17 cellular contexts compared by ENCODE assay signal in the genomic region with DNA sequence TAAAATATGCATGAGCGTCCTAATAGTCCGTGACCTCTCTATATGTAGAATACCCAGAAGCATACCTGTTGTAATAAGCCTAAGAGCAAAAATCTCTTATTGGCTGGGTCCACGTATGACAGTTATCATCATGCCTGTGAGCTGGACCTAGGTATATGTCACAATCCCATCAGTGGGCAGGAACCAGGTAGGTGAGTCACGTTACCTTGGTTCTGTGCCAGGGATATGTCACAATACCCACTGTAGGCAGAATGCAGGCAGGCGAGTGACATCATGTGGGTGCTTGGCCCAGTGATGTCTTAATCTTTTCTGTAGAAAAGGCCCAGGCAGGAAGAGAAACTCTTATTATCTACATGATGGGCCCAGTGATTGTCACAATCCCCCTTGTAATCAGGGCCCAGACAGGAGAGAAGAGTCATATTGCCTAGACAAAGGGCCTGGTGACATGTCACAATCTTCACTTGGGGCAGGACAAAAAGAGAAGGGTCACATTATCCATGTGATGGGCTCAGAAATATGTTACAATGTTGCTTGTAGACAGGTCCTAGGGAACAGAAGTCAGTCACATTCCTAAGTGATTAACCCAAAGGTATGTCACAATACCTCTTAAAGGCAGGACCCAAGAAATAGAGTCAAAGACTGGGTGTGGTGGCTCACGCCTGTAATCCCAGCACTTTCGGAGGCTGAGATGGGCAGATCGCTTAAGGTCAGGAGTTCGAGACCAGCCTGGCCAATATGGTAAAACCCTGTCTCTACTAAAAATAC. TPM values are rescaled to one million over a fixed set of nuclear protein-coding genes. Genes with fewer than 3 reads are reported as not detected.
DNase-seq lines count a peak whose midpoint lies in the region; ATAC-seq, FAIRE-seq and TF ChIP-seq lines count a peak whose summit lies in the region.
"Had no signal": no experiment of that assay in that cellular context is flagged by ENCODE, and none has a peak within 500 bp of the region (broad histone marks: within the 10 kb centered on the region; RNA-seq: fewer than 3 reads in every experiment).

No MANE protein-coding gene starts in this region.

- POLR2A ChIA-PET in K562 (lab: Yijun Ruan, JAX): no interaction called here

- no peak overlapping the region for H3K4me3 ChIP-seq in K562
- no peak overlapping the region for H3K4me3 ChIP-seq in lower lobe of right lung
- H3K4me3 ChIP-seq: HAP-1 had no signal

- no peak for TF ChIP-seq POLR2A in K562 (conservative IDR thresholded peaks at IDR 0.05)

- no peak for TF ChIP-seq EP300 in K562 (IDR thresholded peaks at IDR 0.05; ENCODE audit: low read length)

- BruUV-seq in K562 (replicated peaks; lab: Mats Ljungman, UMichigan): no TSS peak

- TF ChIP-seq CTCF in K562 (IDR thresholded peaks at IDR 0.05 in 2 of 3, conservative IDR thresholded peaks at IDR 0.05 in 1 of 3; ENCODE audit: insufficient read depth in 2 of 3, low read depth in 1 of 3, low read length in 3 of 3): no peak
- TF ChIP-seq CTCF in GM13976 (IDR thresholded peaks at IDR 0.05; ENCODE audit: borderline replicate concordance, control extremely low read depth, extremely low read depth, insufficient read depth, missing control alignments): no peak
- TF ChIP-seq CTCF in lower lobe of right lung (IDR thresholded peaks at IDR 0.05): no peak

- H3K27me3 ChIP-seq in K562 (ENCODE audit: control insufficient read depth in 2 of 2, insufficient read depth in 2 of 2, low read length in 2 of 2): no peaks in the 10 kb centered on the region
- H3K27me3 ChIP-seq in lower lobe of right lung (ENCODE audit: low read depth): no peaks in the 10 kb centered on the region

- DNase-seq in HPDE6-E6E7 (ENCODE audit: extremely low spot score) (peak; percentile 15), HT1080 (ENCODE audit: low read depth) (peak; percentile 8), K562 (ENCODE audit: extremely low read depth in 1 of 4, low spot score in 3 of 4) (no peak), kidney tubule cell (ENCODE audit: low spot score) (peak; percentile 77), SW 1271 (lab: John Stamatoyannopoulos, UW) (no peak), GM13976 (ENCODE audit: low spot score) (no peak), lower lobe of right lung (no peak)
- DNase-seq: COR-L47, NCI-H1436, NCI-H2029, NCI-H2171 treated with DMSO at 0.1 percent for 48 hours, NCI-H446 treated with DMSO at 0.1 percent for 48 hours, SHP77 treated with DMSO at 0.1 percent for 48 hours had no signal

- H3K9ac ChIP-seq in K562 (ENCODE audit: insufficient read depth in 1 of 2, low read depth in 2 of 2, low read length in 2 of 2): no peak overlapping the region

- in situ Hi-C loops in K562 (cut with MboI) (no loop called here), GM13976 (cut with MboI; ENCODE audit: low sequenced_read_pairs, unreplicated experiment) (loop anchor here (25.0 kb wide), 1 partner anchor 261 kb away; a partner anchor contains a TSS)

- H3K27ac ChIP-seq in K562 (ENCODE audit: extremely low read depth, low read depth, low read length): no peak overlapping the region
- no peak overlapping the region for H3K27ac ChIP-seq in lower lobe of right lung

- H2AFZ ChIP-seq in K562 (ENCODE audit: low read depth, low read length): no peak overlapping the region

- H3K79me2 ChIP-seq in K562 (ENCODE audit: control insufficient read depth, insufficient read depth, low read length): no peaks in the 10 kb centered on the region

- no peak for TF ChIP-seq RAD21 in K562 (CRISPR knock-in tag; conservative IDR thresholded peaks at IDR 0.05 in 1 of 2, IDR thresholded peaks at IDR 0.05 in 1 of 2)

- no peaks in the 10 kb centered on the region for H4K20me1 ChIP-seq in K562 (replicated peaks; ENCODE audit: control insufficient read depth, insufficient read depth, low read length)

- H3K4me2 ChIP-seq in K562 (ENCODE audit: insufficient read depth, low read length): no peak overlapping the region

- FAIRE-seq in K562 (lab: Jason Lieb, UNC): no peak
- FAIRE-seq: GM19239 had no signal

- no peaks in the 10 kb centered on the region for H3K9me1 ChIP-seq in K562 (ENCODE audit: control insufficient read depth, insufficient read depth, low read length)

- WGBS in K562 (ENCODE audit: insufficient coverage, low coverage, missing lambda C conversion rate): 0% methylated on average over 9 of the region's 9 CpGs

- no peak for ATAC-seq in K562
- no peak for ATAC-seq in GM19455 (IDR thresholded peaks at IDR 0.05; ENCODE audit: unreplicated experiment)
- no peak for ATAC-seq in lower lobe of right lung
- ATAC-seq: Panc1 had no signal

- H3K4me1 ChIP-seq in K562 (replicated peaks in 1 of 2; ENCODE audit: control insufficient read depth in 2 of 2, insufficient read depth in 2 of 2, low read length in 2 of 2): no peaks in the 10 kb centered on the region
- H3K4me1 ChIP-seq in lower lobe of right lung: no peaks in the 10 kb centered on the region
- H3K4me1 ChIP-seq: HAP-1 had no signal

- no peaks in the 10 kb centered on the region for H3K9me3 ChIP-seq in K562 (replicated peaks; ENCODE audit: control insufficient read depth, insufficient read depth, low read depth, low read length)
- H3K9me3 ChIP-seq in lower lobe of right lung: no peaks in the 10 kb centered on the region
- H3K9me3 ChIP-seq: HAP-1 had no signal

- no peaks in the 10 kb centered on the region for H3K36me3 ChIP-seq in K562 (ENCODE audit: control insufficient read depth, insufficient read depth, low read length)
- H3K36me3 ChIP-seq in lower lobe of right lung: no peaks in the 10 kb centered on the region
- H3K36me3 ChIP-seq: HAP-1 had no signal

- intact Hi-C loops in K562 (cut with micrococcal nuclease): loop anchor here (10.0 kb wide), 1 partner anchor 456 kb away; no protein-coding TSS in a partner anchor
- intact Hi-C loops in lower lobe of right lung (cut with DNase I): no loop called here

- CTCF ChIA-PET in K562 (lab: Yijun Ruan, JAX; ENCODE audit: low intra/inter-chr PET ratio): no interaction called here

TF ChIP-seq in K562, 482 proteins besides CTCF, POLR2A, EP300 and RAD21:
- TF ChIP-seq MECOM (CRISPR knock-in tag; IDR thresholded peaks at IDR 0.05) (no peak), CEBPB (tag; IDR thresholded peaks at IDR 0.05) (peak; percentile 22; the same call in 1 of the 2 replicates)

RNA-seq across cellular contexts. Expression of a gene that starts 12.9 kb away (rescaled TPM):
- 2.1 and 3.5 TPM in 2 replicates for total RNA-seq in HT1080 (2014; rRNA removed; shearing (Covaris generic))
- 0.09 and 0.12 TPM in 2 replicates for polyA plus RNA-seq in HT1080 (2015; cell fraction: cytosol; rRNA removed)
- 1.3 and 2.8 TPM in 2 replicates for polyA plus RNA-seq in HT1080 (2015; cell fraction: nucleus; rRNA removed)
- 44.5 and 70.9 TPM in 2 replicates for total RNA-seq in K562 (2011; cell fraction: chromatin; rRNA removed; ENCODE audit: low replicate concordance)
- 26.3 and 31.1 TPM in 2 replicates for total RNA-seq in K562 (2011; cell fraction: nucleolus; rRNA removed)
- 53.4 and 61.2 TPM in 2 replicates for total RNA-seq in K562 (2011; cell fraction: nucleoplasm; rRNA removed)
- total RNA-seq in K562 (2014; rRNA removed) (4.4 and 4.6 TPM in 2 replicates), K562 (2014; rRNA removed; fragmentation: Illumina TruSeq; extraction: Trizol) (15.6 and 18.1 TPM in 2 replicates), K562 (2015; rRNA removed; fragmentation: Illumina TruSeq; extraction: Trizol) (12.3 and 13.9 TPM in 2 replicates), K562 (2021) (8.8 and 11.4 TPM in 2 replicates), lower lobe of right lung (15.1 TPM)
- polyA plus RNA-seq in K562 (2011; rRNA removed) (10.3 and 21.3 TPM in 2 replicates), K562 (2014; fragmentation: Illumina TruSeq; extraction: Trizol) (4.4 and 6.0 TPM in 2 replicates), K562 (2014; fragmentation: Nextera tagmentation; extraction: Ambion mirVana) (1 to 10 TPM; 2.7 to 3.4 TPM), K562 (2014; rRNA removed) (4.7 and 7.6 TPM in 2 replicates)
- 1.8 and 7.7 TPM in 2 replicates for polyA plus RNA-seq in K562 (2011; cell fraction: cytosol; rRNA removed)
- polyA plus RNA-seq in K562 (2011; cell fraction: nucleus; rRNA removed): 16.7 and 49.3 TPM in 2 replicates
- 2.9 and 4.5 TPM in 2 replicates for polyA plus RNA-seq in K562 (2012)
- polyA minus RNA-seq in K562 (2011; rRNA and poly(A)+ RNA removed): 19.0 and 53.6 TPM in 2 replicates
- polyA minus RNA-seq in K562 (2011; cell fraction: cytosol; rRNA and poly(A)+ RNA removed): 5.5 and 9.8 TPM in 2 replicates
- polyA minus RNA-seq in K562 (2011; cell fraction: nucleus; rRNA and poly(A)+ RNA removed): 20.6 and 78.9 TPM in 2 replicates

Comparison
In these comparisons a context has a peak if more than half of its experiments do, and no peak if none do; other contexts are left out.
1. DNase-seq: peak in HPDE6-E6E7 (single experiment), HT1080 (single experiment) and kidney tubule cell (single experiment); none in K562 (0 of 4), SW 1271 (0 of 2), GM13976 (single experiment) and lower lobe of right lung (single experiment).